In genomic region chr14:73467800-73468199, GRCh38 we compare ENCODE assay signal across 11 cellular contexts. TPM values are rescaled to one million over a fixed set of nuclear protein-coding genes. Genes with fewer than 3 reads are reported as not detected.
A peak's percentile ranks its signal among the peaks of the same experiment; 100 is the strongest.
DNase-seq lines count a peak whose midpoint lies in the region; ATAC-seq and TF ChIP-seq lines count a peak whose summit lies in the region.
"Had no signal": no experiment of that assay in that cellular context is flagged by ENCODE, and none has a peak within 500 bp of the region (broad histone marks: within the 10 kb centered on the region; RNA-seq: fewer than 3 reads in every experiment).

No MANE protein-coding gene starts in this region.

- no peaks in the 10 kb centered on the region for H3K27me3 ChIP-seq in GM23338 (ENCODE audit: insufficient read depth)
- no peaks in the 10 kb centered on the region for H3K27me3 ChIP-seq in skeletal muscle satellite cell (ENCODE audit: control insufficient read depth, insufficient read depth, low read length)

- ATAC-seq in GM23338 (no peak), HG03469 (IDR thresholded peaks at IDR 0.05; ENCODE audit: unreplicated experiment) (no peak), HG03159 (IDR thresholded peaks at IDR 0.05; ENCODE audit: unreplicated experiment) (no peak)

- no peaks in the 10 kb centered on the region for H3K79me2 ChIP-seq in GM23338 (replicated peaks; ENCODE audit: insufficient read depth)

- H3K4me2 ChIP-seq in GM23338 (no peak overlapping the region), skeletal muscle satellite cell (ENCODE audit: low read length) (no peak overlapping the region)

- peak overlapping the region; percentile 88 for H2AFZ ChIP-seq in GM23338

- no peak overlapping the region for H3K27ac ChIP-seq in GM23338 (ENCODE audit: low read depth)
- H3K27ac ChIP-seq: C4-2B had no signal

- TF ChIP-seq CTCF in AG10803 (conservative IDR thresholded peaks at IDR 0.05; ENCODE audit: low read length) (no peak), GM23338 (conservative IDR thresholded peaks at IDR 0.05; ENCODE audit: low read depth in 2 of 2) (no peak)

- H3K9me3 ChIP-seq in skeletal muscle satellite cell (replicated peaks; ENCODE audit: low read length) = no peaks in the 10 kb centered on the region

- H4K20me1 ChIP-seq in GM23338 (replicated peaks; ENCODE audit: insufficient read depth) = no peaks in the 10 kb centered on the region

- H3K36me3 Mint-ChIP-seq in GM23338 (ENCODE audit: low read depth) = no peaks in the 10 kb centered on the region
- no peaks in the 10 kb centered on the region for H3K36me3 Mint-ChIP-seq in activated naive CD8-positive, alpha-beta T cell treated with anti-CD3 and anti-CD28 coated beads for 36 hours

- no peaks in the 10 kb centered on the region for H3K9me3 Mint-ChIP-seq in GM23338
- H3K9me3 Mint-ChIP-seq in activated naive CD8-positive, alpha-beta T cell treated with anti-CD3 and anti-CD28 coated beads for 36 hours = no peaks in the 10 kb centered on the region

- H3K36me3 ChIP-seq in GM23338 (ENCODE audit: insufficient read depth) = no peaks in the 10 kb centered on the region
- H3K36me3 ChIP-seq in skeletal muscle satellite cell (ENCODE audit: insufficient read depth, low read length) = no peaks in the 10 kb centered on the region

- H3F3A ChIP-seq in GM23338 (replicated peaks; ENCODE audit: low read depth) = 0 out of 2 replicates have a peak, but pooled peaks cover 2% of the 10 kb centered on the region

- H3K4me1 ChIP-seq in GM23338 (ENCODE audit: insufficient read depth) (no peaks in the 10 kb centered on the region), skeletal muscle satellite cell (ENCODE audit: control insufficient read depth, insufficient read depth, low read length) (peaks cover 52% of the 10 kb centered on the region)

- peak overlapping the region; percentile 22 for H3K9ac ChIP-seq in skeletal muscle satellite cell (ENCODE audit: low read depth, low read length)

- peaks cover 5% of the 10 kb centered on the region for H3K27me3 Mint-ChIP-seq in GM23338 (ENCODE audit: insufficient read depth, low read depth, poor library complexity)
- no peaks in the 10 kb centered on the region for H3K27me3 Mint-ChIP-seq in activated naive CD8-positive, alpha-beta T cell treated with anti-CD3 and anti-CD28 coated beads for 36 hours

- DNase-seq in AG10803 (ENCODE audit: low read depth) = peak; percentile 20
- DNase-seq in GM23338 (ENCODE audit: low spot score) = no peak
- DNase-seq in activated naive CD8-positive, alpha-beta T cell treated with anti-CD3 and anti-CD28 coated beads for 36 hours = peak; percentile 36
- DNase-seq in MV-4-11 (lab: John Stamatoyannopoulos, UW) = no peak
- no peak for DNase-seq in posterior cingulate gyrus
- DNase-seq: NCI-H1092 treated with DMSO at 0.1 percent for 48 hours, NCI-H446 had no signal

- no peak overlapping the region for H3K4me3 Mint-ChIP-seq in GM23338
- no peak overlapping the region for H3K4me3 Mint-ChIP-seq in activated naive CD8-positive, alpha-beta T cell treated with anti-CD3 and anti-CD28 coated beads for 36 hours

- intact Hi-C loops in posterior cingulate gyrus (cut with DNase I) = no loop called here

- H3K4me1 Mint-ChIP-seq in GM23338 = peaks cover 7% of the 10 kb centered on the region
- H3K4me1 Mint-ChIP-seq in activated naive CD8-positive, alpha-beta T cell treated with anti-CD3 and anti-CD28 coated beads for 36 hours = peaks cover 42% of the 10 kb centered on the region

- H3K4me3 ChIP-seq in AG10803 (ENCODE audit: low read length) = no peak overlapping the region
- no peak overlapping the region for H3K4me3 ChIP-seq in GM23338
- H3K4me3 ChIP-seq in skeletal muscle satellite cell (ENCODE audit: low read length) = no peak overlapping the region

- no peaks in the 10 kb centered on the region for H3K9me2 ChIP-seq in GM23338 (ENCODE audit: insufficient read depth)

- no peak overlapping the region for H3K27ac Mint-ChIP-seq in GM23338
- H3K27ac Mint-ChIP-seq in activated naive CD8-positive, alpha-beta T cell treated with anti-CD3 and anti-CD28 coated beads for 36 hours = peak overlapping the region; percentile 71

TF ChIP-seq in GM23338, 12 proteins besides CTCF, POLR2A, EP300 and RAD21:
- TF ChIP-seq ZNF114 (CRISPR knock-in tag; IDR thresholded peaks at IDR 0.05) (no peak), ZNF331 (CRISPR knock-in tag; IDR thresholded peaks at IDR 0.05; ENCODE audit: low read depth) (no peak), ETS1 (IDR thresholded peaks at IDR 0.05) (no peak), STAT1 (IDR thresholded peaks at IDR 0.05; ENCODE audit: unreplicated experiment) (no peak), REST (IDR thresholded peaks at IDR 0.05; ENCODE audit: unreplicated experiment) (no peak), JUNB (IDR thresholded peaks at IDR 0.05; ENCODE audit: unreplicated experiment) (no peak)

RNA-seq across cellular contexts. Expression of gene NUMB, which starts 9.5 kb away (rescaled TPM):
- total RNA-seq in GM23338 (2014; rRNA removed; shearing (Covaris generic)) = 34.3 and 36.7 TPM in 2 replicates
- polyA plus RNA-seq in GM23338 (2016; fragmentation: Nextera tagmentation; extraction: Ambion mirVana) = 30.2 and 32.1 TPM in 2 replicates
- total RNA-seq in activated naive CD8-positive, alpha-beta T cell treated with anti-CD3 and anti-CD28 coated beads for 36 hours = 10 to 100 TPM; 27.3 to 32.4 TPM
- 50.2 and 60.3 TPM in 2 replicates for total RNA-seq in skeletal muscle satellite cell (2012; rRNA removed)

RNA-seq across cellular contexts. Expression of gene RIOX1, which starts 22.9 kb away (rescaled TPM):
- total RNA-seq in GM23338 (2014; rRNA removed; shearing (Covaris generic)) = 54.2 and 57.3 TPM in 2 replicates
- polyA plus RNA-seq in GM23338 (2016; fragmentation: Nextera tagmentation; extraction: Ambion mirVana) = 21.2 and 24.6 TPM in 2 replicates
- 10 to 100 TPM; 20.9 to 22.2 TPM for total RNA-seq in activated naive CD8-positive, alpha-beta T cell treated with anti-CD3 and anti-CD28 coated beads for 36 hours
- 21.4 and 21.5 TPM in 2 replicates for total RNA-seq in skeletal muscle satellite cell (2012; rRNA removed)

Comparison
In these comparisons a context has a peak if more than half of its experiments do, and no peak if none do; other contexts are left out.
1. DNase-seq: peak in AG10803 (single experiment) and activated naive CD8-positive, alpha-beta T cell treated with anti-CD3 and anti-CD28 coated beads for 36 hours (single experiment); none in GM23338 (single experiment), MV-4-11 (single experiment) and posterior cingulate gyrus (0 of 10).